ENCODE assay signal across 13 cellular contexts in the genomic region with DNA sequence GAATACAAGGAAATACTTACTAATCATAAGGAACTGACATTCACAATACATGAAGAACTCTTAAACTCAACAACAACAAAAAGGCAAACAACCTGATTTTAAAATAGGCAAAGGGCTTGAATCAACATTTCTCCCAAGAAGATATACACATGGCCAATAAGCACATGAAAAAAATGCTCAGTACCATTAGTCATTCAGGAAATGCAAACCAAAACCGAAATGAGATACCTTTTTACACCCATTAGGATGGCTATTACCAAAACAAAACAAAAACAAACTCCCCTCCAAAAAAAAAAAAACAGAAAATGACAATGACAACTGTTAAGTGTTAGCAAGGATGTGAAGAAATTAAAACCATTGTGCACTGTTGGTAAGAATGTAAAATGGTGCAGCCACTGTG.
DNase-seq lines count a peak whose midpoint lies in the region; ATAC-seq and TF ChIP-seq lines count a peak whose summit lies in the region.
"Had no signal": no experiment of that assay in that cellular context is flagged by ENCODE, and none has a peak within 500 bp of the region (broad histone marks: within the 10 kb centered on the region; RNA-seq: fewer than 3 reads in every experiment).

No MANE protein-coding gene starts in this region.

- H3K27ac Mint-ChIP-seq in activated CD8-positive, alpha-beta memory T cell treated with anti-CD3 and anti-CD28 coated beads, Interleukin-2, amount 10 ng/mL, durations not matched to agents 7 days and 5 days = no peak overlapping the region
- no peak overlapping the region for H3K27ac Mint-ChIP-seq in mesothelial cell of epicardium

- no peaks in the 10 kb centered on the region for H3K27me3 Mint-ChIP-seq in activated CD8-positive, alpha-beta memory T cell treated with anti-CD3 and anti-CD28 coated beads, Interleukin-2, amount 10 ng/mL, durations not matched to agents 7 days and 5 days
- no peaks in the 10 kb centered on the region for H3K27me3 Mint-ChIP-seq in mesothelial cell of epicardium (ENCODE audit: low read depth)

- 33 to 41% methylated on average over 1 of the region's 1 CpG for WGBS in aorta, 2 donors

- no peak overlapping the region for H3K4me3 Mint-ChIP-seq in activated CD8-positive, alpha-beta memory T cell treated with anti-CD3 and anti-CD28 coated beads, Interleukin-2, amount 10 ng/mL, durations not matched to agents 7 days and 5 days
- H3K4me3 Mint-ChIP-seq in mesothelial cell of epicardium = no peak overlapping the region

- H3K4me3 ChIP-seq in aorta (ENCODE audit: low read length in 2 of 2) = no peak overlapping the region
- H3K4me3 ChIP-seq: ovary, SJSA1 had no signal

- no peaks in the 10 kb centered on the region for H3K27me3 ChIP-seq in aorta (ENCODE audit: control insufficient read depth in 1 of 2, insufficient read depth in 2 of 2, low read length in 1 of 2)
- H3K27me3 ChIP-seq: ovary, SJSA1 had no signal

- no peaks in the 10 kb centered on the region for H3K4me1 ChIP-seq in aorta (ENCODE audit: control insufficient read depth in 1 of 2, insufficient read depth in 2 of 2, low read length in 2 of 2)

- TF ChIP-seq CTCF in mesothelial cell of epicardium (IDR thresholded peaks at IDR 0.05; ENCODE audit: unreplicated experiment) = no peak

- DNase-seq in DMS53 (lab: John Stamatoyannopoulos, UW) (peak; percentile 68), M059J (ENCODE audit: low read depth) (peak; percentile 19), aorta (no peak), left lobe of liver (ENCODE audit: low spot score) (no peak), mesothelial cell of epicardium (ENCODE audit: low spot score in 2 of 2, unreplicated experiment in 2 of 2) (no peak)
- no peak for DNase-seq in activated CD8-positive, alpha-beta memory T cell treated with anti-CD3 and anti-CD28 coated beads, Interleukin-2, amount 10 ng/mL, durations not matched to agents 7 days and 5 days
- DNase-seq: activated CD4-positive, alpha-beta T cell treated with anti-CD3 and anti-CD28 coated beads for 4 hours; left colon; NCI-H1930; ovary had no signal

- H3K27ac ChIP-seq in aorta (ENCODE audit: low read depth in 1 of 2, low read length in 2 of 2) = no peak overlapping the region
- H3K27ac ChIP-seq: ovary, SJSA1 had no signal

- no peaks in the 10 kb centered on the region for H3K36me3 ChIP-seq in aorta (ENCODE audit: control insufficient read depth in 1 of 2, insufficient read depth in 2 of 2, low read length in 1 of 2)
- H3K36me3 ChIP-seq: ovary, SJSA1 had no signal

- no peaks in the 10 kb centered on the region for H3K36me3 Mint-ChIP-seq in activated CD8-positive, alpha-beta memory T cell treated with anti-CD3 and anti-CD28 coated beads, Interleukin-2, amount 10 ng/mL, durations not matched to agents 7 days and 5 days
- H3K36me3 Mint-ChIP-seq in mesothelial cell of epicardium = no peaks in the 10 kb centered on the region

- CTCF ChIA-PET in activated CD8-positive, alpha-beta memory T cell treated with anti-CD3 and anti-CD28 coated beads, Interleukin-2, amount 10 ng/mL, durations not matched to agents 7 days and 5 days (lab: Charles Lee) = no interaction called here

- H3K9me3 Mint-ChIP-seq in activated CD8-positive, alpha-beta memory T cell treated with anti-CD3 and anti-CD28 coated beads, Interleukin-2, amount 10 ng/mL, durations not matched to agents 7 days and 5 days (ENCODE audit: low read depth) = peaks cover 4% of the 10 kb centered on the region
- no peaks in the 10 kb centered on the region for H3K9me3 Mint-ChIP-seq in mesothelial cell of epicardium

- no peaks in the 10 kb centered on the region for H3K9me3 ChIP-seq in aorta (ENCODE audit: control insufficient read depth, low read length)
- H3K9me3 ChIP-seq: ovary, SJSA1 had no signal

- intact Hi-C loops in aorta (cut with DNase I) = no loop called here

- ATAC-seq in GM19452 (IDR thresholded peaks at IDR 0.05; ENCODE audit: unreplicated experiment) (peak; percentile 92), HG02938 (IDR thresholded peaks at IDR 0.05; ENCODE audit: unreplicated experiment) (peak; percentile 83), aorta (ENCODE audit: low FRiP score) (no peak), left lobe of liver (no peak)
- ATAC-seq in activated CD8-positive, alpha-beta memory T cell treated with anti-CD3 and anti-CD28 coated beads, Interleukin-2, amount 10 ng/mL, durations not matched to agents 7 days and 5 days = no peak
- ATAC-seq: left colon had no signal

- H3K4me1 Mint-ChIP-seq in activated CD8-positive, alpha-beta memory T cell treated with anti-CD3 and anti-CD28 coated beads, Interleukin-2, amount 10 ng/mL, durations not matched to agents 7 days and 5 days = no peaks in the 10 kb centered on the region
- peaks cover 21% of the 10 kb centered on the region for H3K4me1 Mint-ChIP-seq in mesothelial cell of epicardium

Comparison
In these comparisons a context has a peak if more than half of its experiments do, and no peak if none do; other contexts are left out.
1. DNase-seq: peak in DMS53 (single experiment) and M059J (single experiment); none in aorta (0 of 2), left lobe of liver (single experiment), activated CD8-positive, alpha-beta memory T cell treated with anti-CD3 and anti-CD28 coated beads, Interleukin-2, amount 10 ng/mL, durations not matched to agents 7 days and 5 days (single experiment) and mesothelial cell of epicardium (0 of 2).
2. ATAC-seq: peak in GM19452 (single experiment) and HG02938 (single experiment); none in aorta (single experiment), left lobe of liver (single experiment) and activated CD8-positive, alpha-beta memory T cell treated with anti-CD3 and anti-CD28 coated beads, Interleukin-2, amount 10 ng/mL, durations not matched to agents 7 days and 5 days (single experiment).